ENCODE assay signal across 8 cellular contexts in genomic region chr14:44963775-44964380, GRCh38. TPM values are rescaled to one million over a fixed set of nuclear protein-coding genes. Genes with fewer than 3 reads are reported as not detected.
DNase-seq lines count a peak whose midpoint lies in the region.

No MANE protein-coding gene starts in this region.

- POLR2A ChIA-PET in activated CD4-positive, alpha-beta memory T cell treated with anti-CD3 and anti-CD28 coated beads for 36 hours (lab: Charles Lee) = interaction anchor here (2.8 kb wide), 1 partner anchor 171 kb away, joined by 26 read pairs; the partner anchor contains the start of genes FANCM and FKBP3

- H2AK5ac ChIP-seq in mesenchymal stem cell (ENCODE audit: low read length, severe bottlenecking) = no peak overlapping the region

- no peaks in the 10 kb centered on the region for H3K9me3 ChIP-seq in mesenchymal stem cell (ENCODE audit: control insufficient read depth, low read length)

- H3K4me1 ChIP-seq in mesenchymal stem cell (ENCODE audit: control insufficient read depth, insufficient read depth, low read depth, low read length) = peaks cover 7% of the 10 kb centered on the region

- H3K79me1 ChIP-seq in mesenchymal stem cell (replicated peaks; ENCODE audit: low read length, poor library complexity, severe bottlenecking) = no peaks in the 10 kb centered on the region

- intact Hi-C loops in activated CD4-positive, alpha-beta memory T cell treated with anti-CD3 and anti-CD28 coated beads for 36 hours (cut with micrococcal nuclease) = no loop called here

- no peak overlapping the region for H4K91ac ChIP-seq in mesenchymal stem cell (ENCODE audit: low read length)

- H3K18ac ChIP-seq in mesenchymal stem cell (ENCODE audit: low read depth in 1 of 2, low read length in 2 of 2) = no peak overlapping the region

- DNase-seq in COLO668 (lab: John Stamatoyannopoulos, UW; ENCODE audit: unreplicated experiment) (peak; percentile 31), HT1080 (ENCODE audit: low read depth) (peak; percentile 1), caudate nucleus (lab: John Stamatoyannopoulos, UW) (peak in 24 of 61 donors; percentile 3 to 46 (median 10)), mesenchymal stem cell (no peak), OCI-M1 (lab: John Stamatoyannopoulos, UW) (no peak)
- no peak for DNase-seq in stimulated activated CD4-positive, alpha-beta T cell treated with anti-CD3 and anti-CD28 coated beads, Interleukin-2, amount 100 ng/mL, for 48 hours
- DNase-seq in NK-92 treated with Interleukin-12 subunit alpha and Interleukin-12 subunit beta, amount 100 ng/mL, for 24 hours (lab: John Stamatoyannopoulos, UW) = no peak
- no peak for DNase-seq in activated CD4-positive, alpha-beta memory T cell treated with anti-CD3 and anti-CD28 coated beads for 36 hours

- H3K27ac ChIP-seq in caudate nucleus (ENCODE audit: low read depth, low read length) = peak overlapping the region; percentile 28
- H3K27ac ChIP-seq in mesenchymal stem cell (ENCODE audit: low read length, poor library complexity, severe bottlenecking) = no peak overlapping the region

- peak overlapping the region in 1 of 2 experiments; percentile 92 for H3K4me3 ChIP-seq in mesenchymal stem cell (ENCODE audit: insufficient read depth in 1 of 2, low read depth in 1 of 2, low read length in 2 of 2)

- H2AFZ ChIP-seq in mesenchymal stem cell (ENCODE audit: low read depth, low read length) = no peak overlapping the region

- no peak overlapping the region for H3K4me3 Mint-ChIP-seq in activated CD4-positive, alpha-beta memory T cell treated with anti-CD3 and anti-CD28 coated beads for 36 hours

- H3K14ac ChIP-seq in mesenchymal stem cell (ENCODE audit: low read length in 2 of 2) = no peak overlapping the region

- H3K4me2 ChIP-seq in mesenchymal stem cell (ENCODE audit: low read length, poor library complexity, severe bottlenecking) = peak overlapping the region; percentile 84

- CTCF ChIA-PET in activated CD4-positive, alpha-beta memory T cell treated with anti-CD3 and anti-CD28 coated beads for 36 hours (lab: Charles Lee) = no interaction called here

- no peak overlapping the region for H2BK5ac ChIP-seq in mesenchymal stem cell (ENCODE audit: low read depth, low read length, poor library complexity, severe bottlenecking)

- H4K8ac ChIP-seq in mesenchymal stem cell (ENCODE audit: low read length) = no peak overlapping the region

- 54% methylated on average over 7 of the region's 7 CpGs for WGBS in mesenchymal stem cell

- H3K23ac ChIP-seq in mesenchymal stem cell (ENCODE audit: low read length in 2 of 2) = no peak overlapping the region

- H3K4me1 Mint-ChIP-seq in activated CD4-positive, alpha-beta memory T cell treated with anti-CD3 and anti-CD28 coated beads for 36 hours (ENCODE audit: low read depth) = peaks cover 59% of the 10 kb centered on the region

- H3K27me3 Mint-ChIP-seq in activated CD4-positive, alpha-beta memory T cell treated with anti-CD3 and anti-CD28 coated beads for 36 hours = no peaks in the 10 kb centered on the region

- H2BK12ac ChIP-seq in mesenchymal stem cell (ENCODE audit: low read length in 2 of 2) = no peak overlapping the region

- peaks cover 34% of the 10 kb centered on the region for H3K9me3 Mint-ChIP-seq in activated CD4-positive, alpha-beta memory T cell treated with anti-CD3 and anti-CD28 coated beads for 36 hours

- no peak overlapping the region for H3K4ac ChIP-seq in mesenchymal stem cell (ENCODE audit: low read depth in 1 of 2, low read length in 2 of 2)

- no peak overlapping the region for H3K27ac Mint-ChIP-seq in activated CD4-positive, alpha-beta memory T cell treated with anti-CD3 and anti-CD28 coated beads for 36 hours

- H3K36me3 Mint-ChIP-seq in activated CD4-positive, alpha-beta memory T cell treated with anti-CD3 and anti-CD28 coated beads for 36 hours = peaks cover 41% of the 10 kb centered on the region

- peaks cover 0 to 5% of the 10 kb centered on the region in 2 experiments for H3K36me3 ChIP-seq in mesenchymal stem cell (ENCODE audit: control insufficient read depth in 1 of 2, insufficient read depth in 2 of 2, low read depth in 1 of 2, low read length in 2 of 2)

- peak overlapping the region; percentile 94 for H3K9ac ChIP-seq in mesenchymal stem cell (ENCODE audit: low read length)

- H3K27me3 ChIP-seq in mesenchymal stem cell (ENCODE audit: control insufficient read depth in 1 of 2, insufficient read depth in 1 of 2, low read length in 2 of 2) = no peaks in the 10 kb centered on the region

- H2BK120ac ChIP-seq in mesenchymal stem cell (ENCODE audit: low read depth, low read length) = no peak overlapping the region

- H2BK15ac ChIP-seq in mesenchymal stem cell (ENCODE audit: low read depth, poor library complexity, severe bottlenecking) = no peak overlapping the region

RNA-seq across cellular contexts. Expression of gene TOGARAM1, which starts 1.9 kb away (rescaled TPM):
- total RNA-seq in HT1080 (2014; rRNA removed; shearing (Covaris generic)) = 4.6 and 5.6 TPM in 2 replicates
- 3.5 and 3.7 TPM in 2 replicates for polyA plus RNA-seq in HT1080 (2015; cell fraction: cytosol; rRNA removed)
- polyA plus RNA-seq in HT1080 (2015; cell fraction: nucleus; rRNA removed) = 7.0 and 10.8 TPM in 2 replicates
- 11.2 TPM for polyA plus RNA-seq in mesenchymal stem cell (2013, experiment 1 of 2)
- 12.5 TPM for polyA plus RNA-seq in mesenchymal stem cell (2013, experiment 2 of 2)
- 1 to 10 TPM; 4.5 to 5.4 TPM for total RNA-seq in activated CD4-positive, alpha-beta memory T cell treated with anti-CD3 and anti-CD28 coated beads for 36 hours

RNA-seq across cellular contexts. Expression of gene KLHL28, which starts 2.1 kb away (rescaled TPM):
- total RNA-seq in HT1080 (2014; rRNA removed; shearing (Covaris generic)) = 2.0 and 2.1 TPM in 2 replicates
- 2.2 and 2.3 TPM in 2 replicates for polyA plus RNA-seq in HT1080 (2015; cell fraction: cytosol; rRNA removed)
- 5.8 and 7.2 TPM in 2 replicates for polyA plus RNA-seq in HT1080 (2015; cell fraction: nucleus; rRNA removed)
- polyA plus RNA-seq in mesenchymal stem cell (2013, experiment 1 of 2) = 5.4 TPM
- 6.1 TPM for polyA plus RNA-seq in mesenchymal stem cell (2013, experiment 2 of 2)
- 10 to 100 TPM; 11.0 to 11.8 TPM for total RNA-seq in activated CD4-positive, alpha-beta memory T cell treated with anti-CD3 and anti-CD28 coated beads for 36 hours

Comparison
In these comparisons a context has a peak if more than half of its experiments do, and no peak if none do; other contexts are left out.
1. DNase-seq: peak in COLO668 (single experiment) and HT1080 (single experiment); none in mesenchymal stem cell (single experiment), OCI-M1 (single experiment), stimulated activated CD4-positive, alpha-beta T cell treated with anti-CD3 and anti-CD28 coated beads, Interleukin-2, amount 100 ng/mL, for 48 hours (0 of 2), NK-92 treated with Interleukin-12 subunit alpha and Interleukin-12 subunit beta, amount 100 ng/mL, for 24 hours (single experiment) and activated CD4-positive, alpha-beta memory T cell treated with anti-CD3 and anti-CD28 coated beads for 36 hours (single experiment).